ENCODE assay signal across 8 cellular contexts in the genomic region with DNA sequence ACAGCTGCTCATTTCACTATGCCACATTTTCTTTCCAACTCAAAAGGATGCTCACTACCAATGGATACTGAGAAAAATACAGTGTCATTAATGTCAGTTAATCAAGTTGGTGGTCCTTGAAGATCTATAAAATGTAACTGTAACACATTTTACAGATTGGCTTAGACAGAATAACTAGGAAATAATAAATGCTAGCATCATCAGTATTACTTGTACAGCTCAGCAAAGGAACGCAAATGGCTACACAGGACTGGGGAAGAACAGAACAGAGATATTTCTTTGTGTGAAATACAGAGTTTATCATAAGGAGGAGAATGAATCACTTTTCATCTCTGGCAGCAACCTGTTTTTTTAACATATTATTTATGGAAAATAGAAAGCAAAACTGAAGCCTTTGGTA. TPM values are rescaled to one million over a fixed set of nuclear protein-coding genes. Genes with fewer than 3 reads are reported as not detected.
DNase-seq lines count a peak whose midpoint lies in the region; ATAC-seq and TF ChIP-seq lines count a peak whose summit lies in the region.

No MANE protein-coding gene starts in this region.

- CTCF ChIA-PET in IMR-90 (lab: Yijun Ruan, JAX), result no interaction called here

- no peak overlapping the region for H3K27ac ChIP-seq in IMR-90 (ENCODE audit: insufficient read depth, low read length)
- no peak overlapping the region for H3K27ac ChIP-seq in fibroblast of lung (ENCODE audit: insufficient read depth, low read length)

- no peak overlapping the region for H4K91ac ChIP-seq in IMR-90 (ENCODE audit: insufficient read depth, low read depth, low read length)

- H2AFZ ChIP-seq in IMR-90 (replicated peaks; ENCODE audit: low read length, poor library complexity) (no peak overlapping the region), fibroblast of lung (ENCODE audit: low read length) (peak overlapping the region; percentile 81)

- no peak overlapping the region for H2BK5ac ChIP-seq in IMR-90 (ENCODE audit: low read depth, low read length, poor library complexity, severe bottlenecking)

- H3K4me1 Mint-ChIP-seq in stimulated activated naive CD8-positive, alpha-beta T cell treated with anti-CD3 and anti-CD28 coated beads, Interleukin-15, amount 100 ng/mL, for 72 hours, result peaks cover 16% of the 10 kb centered on the region
- H3K4me1 Mint-ChIP-seq in type B pancreatic cell (ENCODE audit: unreplicated experiment), result peaks cover 15% of the 10 kb centered on the region

- H4K20me1 ChIP-seq in IMR-90 (ENCODE audit: insufficient read depth, low read length), result no peaks in the 10 kb centered on the region
- H4K20me1 ChIP-seq in fibroblast of lung (ENCODE audit: control insufficient read depth, extremely low read depth, insufficient read depth, low read length), result no peaks in the 10 kb centered on the region

- H3K27me3 ChIP-seq in IMR-90 (ENCODE audit: control insufficient read depth, insufficient read depth, low read length) (no peaks in the 10 kb centered on the region), fibroblast of lung (ENCODE audit: control insufficient read depth, insufficient read depth, low read length) (no peaks in the 10 kb centered on the region)

- POLR2A ChIA-PET in IMR-90 (lab: Charles Lee; ENCODE audit: unreplicated experiment), result no interaction called here

- TF ChIP-seq CTCF in IMR-90 (conservative IDR thresholded peaks at IDR 0.05; ENCODE audit: low read depth, low read length), result no peak
- no peak for TF ChIP-seq CTCF in fibroblast of lung (conservative IDR thresholded peaks at IDR 0.05 in 1 of 2, IDR thresholded peaks at IDR 0.05 in 1 of 2; ENCODE audit: low read depth in 1 of 2, low read length in 2 of 2)
- TF ChIP-seq CTCF in type B pancreatic cell (conservative IDR thresholded peaks at IDR 0.05), result no peak

- in situ Hi-C loops in IMR-90 (cut with MboI; ENCODE audit: low sequenced_read_pairs), result loop anchor here (25.0 kb wide), 1 partner anchor 1994 kb away; no protein-coding TSS in a partner anchor

- H3K4me1 ChIP-seq in IMR-90 (ENCODE audit: control insufficient read depth, insufficient read depth, low read length), result peaks cover 3% of the 10 kb centered on the region
- H3K4me1 ChIP-seq in fibroblast of lung (ENCODE audit: control insufficient read depth, extremely low read depth, insufficient read depth, low read length), result peaks cover 2% of the 10 kb centered on the region

- no peaks in the 10 kb centered on the region for H3K9me3 ChIP-seq in IMR-90 (ENCODE audit: control insufficient read depth, insufficient read depth, low read length)
- H3K9me3 ChIP-seq in fibroblast of lung (ENCODE audit: control insufficient read depth, insufficient read depth, low read depth, low read length), result no peaks in the 10 kb centered on the region

- no peak for TF ChIP-seq POLR2A in IMR-90 (IDR thresholded peaks at IDR 0.05; ENCODE audit: low read depth, low read length)

- peak overlapping the region; percentile 53; the same call in 1 of the 2 replicates for H3K4me3 ChIP-seq in IMR-90 (ENCODE audit: insufficient read depth, low read depth, low read length)
- peak overlapping the region; percentile 2 to 46 (median 28) for H3K4me3 ChIP-seq in fibroblast of lung (replicated peaks in 1 of 4; ENCODE audit: control extremely low read depth in 1 of 4, insufficient read depth in 1 of 4, low read depth in 3 of 4, low read length in 4 of 4)

- H4K8ac ChIP-seq in IMR-90 (ENCODE audit: low read depth in 2 of 2, low read length in 2 of 2), result peak overlapping the region; percentile 60 to 65; a peak in 2 of 4 replicates

- DNase-seq in IMR-90 (no peak), fibroblast of lung (ENCODE audit: low read depth in 2 of 2) (no peak), NCI-H524 (lab: John Stamatoyannopoulos, UW) (no peak), type B pancreatic cell (ENCODE audit: extremely low spot score, unreplicated experiment) (no peak)
- DNase-seq in stimulated activated naive CD8-positive, alpha-beta T cell treated with anti-CD3 and anti-CD28 coated beads, Interleukin-15, amount 100 ng/mL, for 72 hours, result no peak
- DNase-seq in stimulated activated CD4-positive, alpha-beta T cell treated with anti-CD3 and anti-CD28 coated beads, Interleukin-4, amount 100 ng/mL, for 24 hours, result no peak

- H3K4ac ChIP-seq in IMR-90 (ENCODE audit: low read depth, low read length), result no peak overlapping the region

- H3K36me3 Mint-ChIP-seq in type B pancreatic cell, result no peaks in the 10 kb centered on the region

- no TSS peak for BruUV-seq in IMR-90 (replicated peaks; lab: Mats Ljungman, UMichigan)

- no peak overlapping the region for H2BK15ac ChIP-seq in IMR-90 (ENCODE audit: low read depth, low read length)

- H3K4me2 ChIP-seq in IMR-90 (ENCODE audit: low read depth, low read length) (peak overlapping the region; percentile 100), fibroblast of lung (ENCODE audit: extremely low read depth, insufficient read depth, low read length) (peak overlapping the region; percentile 82)

- intact Hi-C loops in IMR-90 (cut with micrococcal nuclease), result no loop called here

- no peak overlapping the region for H2BK20ac ChIP-seq in IMR-90 (ENCODE audit: low read depth, low read length)

- peaks cover 5% of the 10 kb centered on the region for H3K27me3 Mint-ChIP-seq in stimulated activated naive CD8-positive, alpha-beta T cell treated with anti-CD3 and anti-CD28 coated beads, Interleukin-15, amount 100 ng/mL, for 72 hours
- no peaks in the 10 kb centered on the region for H3K27me3 Mint-ChIP-seq in type B pancreatic cell

- peak overlapping the region; percentile 94 to 97 for H3K27ac Mint-ChIP-seq in stimulated activated naive CD8-positive, alpha-beta T cell treated with anti-CD3 and anti-CD28 coated beads, Interleukin-15, amount 100 ng/mL, for 72 hours
- no peak overlapping the region for H3K27ac Mint-ChIP-seq in type B pancreatic cell

- no peaks in the 10 kb centered on the region for H3K9me3 Mint-ChIP-seq in stimulated activated naive CD8-positive, alpha-beta T cell treated with anti-CD3 and anti-CD28 coated beads, Interleukin-15, amount 100 ng/mL, for 72 hours
- no peaks in the 10 kb centered on the region for H3K9me3 Mint-ChIP-seq in type B pancreatic cell

- H3K79me2 ChIP-seq in fibroblast of lung (ENCODE audit: control insufficient read depth, insufficient read depth, low read length), result no peaks in the 10 kb centered on the region

- no peak overlapping the region for H2AK9ac ChIP-seq in IMR-90 (replicated peaks; ENCODE audit: low read depth, low read length, poor library complexity)

- H3K79me1 ChIP-seq in IMR-90 (ENCODE audit: low read depth in 1 of 2, low read length in 2 of 2), result no peaks in the 10 kb centered on the region

- no peaks in the 10 kb centered on the region for H3K9me1 ChIP-seq in IMR-90 (ENCODE audit: insufficient read depth, low read length)

- no peak overlapping the region for H4K5ac ChIP-seq in IMR-90 (ENCODE audit: low read depth, low read length)

- TF ChIP-seq RAD21 in IMR-90 (IDR thresholded peaks at IDR 0.05; ENCODE audit: low read length), result no peak

- no peaks in the 10 kb centered on the region for H3K36me3 ChIP-seq in IMR-90 (ENCODE audit: control insufficient read depth, insufficient read depth, low read length)
- H3K36me3 ChIP-seq in fibroblast of lung (ENCODE audit: control insufficient read depth, insufficient read depth, low read length), result no peaks in the 10 kb centered on the region

- H3K9ac ChIP-seq in IMR-90 (ENCODE audit: low read depth, low read length) (no peak overlapping the region; the same call in 1 of the 2 replicates), fibroblast of lung (ENCODE audit: insufficient read depth, low read length) (no peak overlapping the region)

- peak; percentile 19 for ATAC-seq in GM21360 (IDR thresholded peaks at IDR 0.05; ENCODE audit: unreplicated experiment)
- peak; percentile 45 for ATAC-seq in IMR-90 (ENCODE audit: low read depth)
- no peak for ATAC-seq in stimulated activated naive CD8-positive, alpha-beta T cell treated with anti-CD3 and anti-CD28 coated beads, Interleukin-15, amount 100 ng/mL, for 72 hours
- no peak for ATAC-seq in HG03196 (IDR thresholded peaks at IDR 0.05; ENCODE audit: unreplicated experiment)

- H3K23ac ChIP-seq in IMR-90 (ENCODE audit: low read depth, low read length), result no peak overlapping the region

- no CpG with 5 or more reads among the region's 1 CpG for WGBS in IMR-90 (ENCODE audit: extremely low coverage in 2 of 2, insufficient read length in 1 of 2), 2 experiments

- dilution Hi-C loops in IMR-90 (cut with HindIII; ENCODE audit: low sequenced_read_pairs, unreplicated experiment), result no loop called here

- no peak overlapping the region for H3K56ac ChIP-seq in IMR-90 (ENCODE audit: extremely low read depth, insufficient read depth, low read length)

- peak overlapping the region; percentile 78 to 86 for H3K4me3 Mint-ChIP-seq in stimulated activated naive CD8-positive, alpha-beta T cell treated with anti-CD3 and anti-CD28 coated beads, Interleukin-15, amount 100 ng/mL, for 72 hours
- no peak overlapping the region for H3K4me3 Mint-ChIP-seq in type B pancreatic cell

- H3K14ac ChIP-seq in IMR-90 (replicated peaks; ENCODE audit: low read depth, low read length), result no peak overlapping the region

- H2AK5ac ChIP-seq in IMR-90 (ENCODE audit: low read depth, low read length), result no peak overlapping the region

- no peak overlapping the region for H3K18ac ChIP-seq in IMR-90 (ENCODE audit: low read depth, low read length)

- H2BK120ac ChIP-seq in IMR-90 (ENCODE audit: low read depth, low read length), result no peak overlapping the region

TF ChIP-seq in IMR-90, 13 proteins besides CTCF, POLR2A, EP300 and RAD21:
- TF ChIP-seq NFE2L2 (IDR thresholded peaks at IDR 0.05; ENCODE audit: low read depth, low read length) (no peak), MAFK (IDR thresholded peaks at IDR 0.05; ENCODE audit: low read depth, low read length) (peak; percentile 70)

RNA-seq across cellular contexts. Expression of gene QKI, which starts 8.2 kb away (rescaled TPM):
- total RNA-seq in IMR-90 (2012; rRNA removed) (171 and 232 TPM in 2 replicates), fibroblast of lung (121 and 129 TPM in 2 replicates), type B pancreatic cell (ENCODE audit: low replicate concordance) (50.4 and 150 TPM in 2 replicates)
- polyA plus RNA-seq in IMR-90 (2012; rRNA removed) (106 and 112 TPM in 2 replicates), fibroblast of lung (218 and 224 TPM in 2 replicates)
- polyA plus RNA-seq in IMR-90 (2012; cell fraction: cytosol; rRNA removed), result 54.2 and 59.7 TPM in 2 replicates
- 57.1 and 121 TPM in 2 replicates for polyA plus RNA-seq in IMR-90 (2012; cell fraction: nucleus; rRNA removed; ENCODE audit: low replicate concordance)
- 92.7 and 102 TPM in 2 replicates for polyA plus RNA-seq in fibroblast of lung (2012)
- polyA minus RNA-seq in fibroblast of lung (ENCODE audit: low replicate concordance), result 267 and 323 TPM in 2 replicates

Comparison
In these comparisons a context has a peak if more than half of its experiments do, and no peak if none do; other contexts are left out.
1. ATAC-seq: peak in GM21360 (single experiment) and IMR-90 (single experiment); none in stimulated activated naive CD8-positive, alpha-beta T cell treated with anti-CD3 and anti-CD28 coated beads, Interleukin-15, amount 100 ng/mL, for 72 hours (single experiment) and HG03196 (single experiment).